Comparison of ENCODE assay signal across 10 cellular contexts in genomic region chr9:5838884-5839571, GRCh38. TPM values are rescaled to one million over a fixed set of nuclear protein-coding genes. Genes with fewer than 3 reads are reported as not detected.
DNase-seq lines count a peak whose midpoint lies in the region; ATAC-seq lines count a peak whose summit lies in the region.
"Had no signal": no experiment of that assay in that cellular context is flagged by ENCODE, and none has a peak within 500 bp of the region (broad histone marks: within the 10 kb centered on the region; RNA-seq: fewer than 3 reads in every experiment).

No MANE protein-coding gene starts in this region.

- no peaks in the 10 kb centered on the region for H3K36me3 ChIP-seq in naive thymus-derived CD4-positive, alpha-beta T cell (ENCODE audit: control insufficient read depth in 2 of 3, insufficient read depth in 3 of 3, low read length in 3 of 3)

- no peak overlapping the region for H3K27ac Mint-ChIP-seq in activated T-helper 2 cell treated with anti-CD3 and anti-CD28 coated beads, Interferon-gamma antibody, Interleukin-2, Interleukin-4, amounts not matched to agents 10 μg/mL and 5 μg/mL and 100 μg/mL, durations not matched to agents 14 hours and 24 hours and 36 hours
- H3K27ac Mint-ChIP-seq in naive thymus-derived CD4-positive, alpha-beta T cell = no peak overlapping the region

- H3K4me1 Mint-ChIP-seq in activated T-helper 2 cell treated with anti-CD3 and anti-CD28 coated beads, Interferon-gamma antibody, Interleukin-2, Interleukin-4, amounts not matched to agents 10 μg/mL and 5 μg/mL and 100 μg/mL, durations not matched to agents 14 hours and 24 hours and 36 hours (ENCODE audit: low read depth) = peaks cover 64% of the 10 kb centered on the region
- H3K4me1 Mint-ChIP-seq in naive thymus-derived CD4-positive, alpha-beta T cell = peaks cover 40 to 57% (median 56%) of the 10 kb centered on the region in 7 donors

- H3K9me3 ChIP-seq in naive thymus-derived CD4-positive, alpha-beta T cell (ENCODE audit: control insufficient read depth in 2 of 3, low read length in 3 of 3) = no peaks in the 10 kb centered on the region

- no peaks in the 10 kb centered on the region for H3K27me3 Mint-ChIP-seq in activated T-helper 2 cell treated with anti-CD3 and anti-CD28 coated beads, Interferon-gamma antibody, Interleukin-2, Interleukin-4, amounts not matched to agents 10 μg/mL and 5 μg/mL and 100 μg/mL, durations not matched to agents 14 hours and 24 hours and 36 hours (ENCODE audit: low read depth)
- H3K27me3 Mint-ChIP-seq in naive thymus-derived CD4-positive, alpha-beta T cell = no peaks in the 10 kb centered on the region

- no peak overlapping the region for H3K4me3 ChIP-seq in naive thymus-derived CD4-positive, alpha-beta T cell (ENCODE audit: low read length)

- intact Hi-C loops in activated T-helper 2 cell treated with anti-CD3 and anti-CD28 coated beads, Interferon-gamma antibody, Interleukin-2, Interleukin-4, amounts not matched to agents 10 μg/mL and 5 μg/mL and 100 μg/mL, durations not matched to agents 14 hours and 24 hours and 36 hours (cut with micrococcal nuclease) = no loop called here
- intact Hi-C loops in naive thymus-derived CD4-positive, alpha-beta T cell (cut with micrococcal nuclease) = loop anchor here (10.0 kb wide), 3 partner anchors 854 to 1174 kb away; partner anchors contain the start of genes AK3 (in 1 of the 2), JAK2 (in 1 of the 2), PLPP6 (in 1 of the 2) and SPATA6L (in 1 of the 2)

- POLR2A ChIA-PET in naive thymus-derived CD4-positive, alpha-beta T cell (lab: Charles Lee) = no interaction called here

- H3K27ac ChIP-seq in naive thymus-derived CD4-positive, alpha-beta T cell (ENCODE audit: low read depth, low read length) = no peak overlapping the region

- CTCF ChIA-PET in naive thymus-derived CD4-positive, alpha-beta T cell (lab: Charles Lee) = no interaction called here

- peaks cover 12% of the 10 kb centered on the region for H3K36me3 Mint-ChIP-seq in activated T-helper 2 cell treated with anti-CD3 and anti-CD28 coated beads, Interferon-gamma antibody, Interleukin-2, Interleukin-4, amounts not matched to agents 10 μg/mL and 5 μg/mL and 100 μg/mL, durations not matched to agents 14 hours and 24 hours and 36 hours (ENCODE audit: low read depth)
- H3K36me3 Mint-ChIP-seq in naive thymus-derived CD4-positive, alpha-beta T cell = peaks cover 0 to 24% (median 0%) of the 10 kb centered on the region in 5 donors
- H3K36me3 Mint-ChIP-seq: CD4-positive, CD25-positive, alpha-beta regulatory T cell had no signal

- no peaks in the 10 kb centered on the region for H3K27me3 ChIP-seq in naive thymus-derived CD4-positive, alpha-beta T cell (ENCODE audit: control insufficient read depth in 2 of 2, insufficient read depth in 2 of 2, low read length in 2 of 2)

- DNase-seq in 8988T (peak; percentile 48), HS-5 (ENCODE audit: low read depth) (peak; percentile 32), SW480 (ENCODE audit: low spot score) (peak; percentile 86), hepatic stellate cell (ENCODE audit: low spot score) (peak; percentile 34), NCI-H524 (lab: John Stamatoyannopoulos, UW) (no peak)
- no peak for DNase-seq in activated T-helper 2 cell treated with anti-CD3 and anti-CD28 coated beads, Interferon-gamma antibody, Interleukin-2, Interleukin-4, amounts not matched to agents 10 μg/mL and 5 μg/mL and 100 μg/mL, durations not matched to agents 14 hours and 24 hours and 36 hours (ENCODE audit: low spot score)
- no peak for DNase-seq in naive thymus-derived CD4-positive, alpha-beta T cell
- no peak for DNase-seq in activated T-cell treated with anti-CD3 and anti-CD28 coated beads, Interleukin-2, amount 50 U/mL, for 48 hours
- DNase-seq: CD4-positive, CD25-positive, alpha-beta regulatory T cell; kidney had no signal

- H3K9me3 Mint-ChIP-seq in activated T-helper 2 cell treated with anti-CD3 and anti-CD28 coated beads, Interferon-gamma antibody, Interleukin-2, Interleukin-4, amounts not matched to agents 10 μg/mL and 5 μg/mL and 100 μg/mL, durations not matched to agents 14 hours and 24 hours and 36 hours = peaks cover 8% of the 10 kb centered on the region
- peaks cover 0 to 7% (median 0%) of the 10 kb centered on the region in 11 donors for H3K9me3 Mint-ChIP-seq in naive thymus-derived CD4-positive, alpha-beta T cell
- H3K9me3 Mint-ChIP-seq: CD4-positive, CD25-positive, alpha-beta regulatory T cell had no signal

- no peak overlapping the region for H3K4me3 Mint-ChIP-seq in activated T-helper 2 cell treated with anti-CD3 and anti-CD28 coated beads, Interferon-gamma antibody, Interleukin-2, Interleukin-4, amounts not matched to agents 10 μg/mL and 5 μg/mL and 100 μg/mL, durations not matched to agents 14 hours and 24 hours and 36 hours (ENCODE audit: low read depth)
- no peak overlapping the region for H3K4me3 Mint-ChIP-seq in naive thymus-derived CD4-positive, alpha-beta T cell
- H3K4me3 Mint-ChIP-seq: CD4-positive, CD25-positive, alpha-beta regulatory T cell had no signal

- no peak for ATAC-seq in naive thymus-derived CD4-positive, alpha-beta T cell

- H3K4me1 ChIP-seq in naive thymus-derived CD4-positive, alpha-beta T cell (ENCODE audit: control insufficient read depth in 2 of 2, insufficient read depth in 2 of 2, low read length in 2 of 2) = peaks cover 30% of the 10 kb centered on the region in 2 donors

RNA-seq across cellular contexts. Expression of gene ERMP1, which starts 6.1 kb away (rescaled TPM):
- total RNA-seq in activated T-helper 2 cell treated with anti-CD3 and anti-CD28 coated beads, Interferon-gamma antibody, Interleukin-2, Interleukin-4, amounts not matched to agents 10 μg/mL and 5 μg/mL and 100 μg/mL, durations not matched to agents 14 hours and 24 hours and 36 hours = 21.1 and 25.3 TPM in 2 replicates
- total RNA-seq in naive thymus-derived CD4-positive, alpha-beta T cell = 10 to 100 TPM in 4 of 5 experiments, 1 to 10 TPM in 1; 9.5 to 37.1 (median 20.0) TPM
- 1 to 10 TPM; 7.3 to 9.7 TPM for polyA plus RNA-seq in naive thymus-derived CD4-positive, alpha-beta T cell

RNA-seq across cellular contexts. Expression of gene MLANA, which starts 51.7 kb away (rescaled TPM):
- not detected in 2 replicates for total RNA-seq in activated T-helper 2 cell treated with anti-CD3 and anti-CD28 coated beads, Interferon-gamma antibody, Interleukin-2, Interleukin-4, amounts not matched to agents 10 μg/mL and 5 μg/mL and 100 μg/mL, durations not matched to agents 14 hours and 24 hours and 36 hours
- not detected for total RNA-seq in naive thymus-derived CD4-positive, alpha-beta T cell
- under 1 TPM; 0.38 to 0.97 TPM for polyA plus RNA-seq in naive thymus-derived CD4-positive, alpha-beta T cell
- total RNA-seq: CD4-positive, CD25-positive, alpha-beta regulatory T cell; kidney had no signal

Comparison
In these comparisons a context has a peak if more than half of its experiments do, and no peak if none do; other contexts are left out.
1. DNase-seq: peak in 8988T (single experiment), HS-5 (single experiment), SW480 (single experiment) and hepatic stellate cell (single experiment); none in NCI-H524 (0 of 2), activated T-helper 2 cell treated with anti-CD3 and anti-CD28 coated beads, Interferon-gamma antibody, Interleukin-2, Interleukin-4, amounts not matched to agents 10 μg/mL and 5 μg/mL and 100 μg/mL, durations not matched to agents 14 hours and 24 hours and 36 hours (single experiment), naive thymus-derived CD4-positive, alpha-beta T cell (0 of 9) and activated T-cell treated with anti-CD3 and anti-CD28 coated beads, Interleukin-2, amount 50 U/mL, for 48 hours (0 of 2).